Comparison of ENCODE assay signal across 9 cellular contexts in genomic region chr14:89349196-89350008, GRCh38.
A peak's percentile ranks its signal among the peaks of the same experiment; 100 is the strongest.
DNase-seq lines count a peak whose midpoint lies in the region; ATAC-seq, FAIRE-seq and TF ChIP-seq lines count a peak whose summit lies in the region.
"Had no signal": no experiment of that assay in that cellular context is flagged by ENCODE, and none has a peak within 500 bp of the region (broad histone marks: within the 10 kb centered on the region; RNA-seq: fewer than 3 reads in every experiment).

No MANE protein-coding gene starts in this region.

- H3K9ac ChIP-seq in GM12878 (ENCODE audit: control insufficient read depth, insufficient read depth, low read length): no peak overlapping the region

- H3K27ac ChIP-seq in GM12878 (ENCODE audit: control insufficient read depth, insufficient read depth): no peak overlapping the region

- ATAC-seq in GM12878: no peak

- no peak for TF ChIP-seq RAD21 in GM12878 (IDR thresholded peaks at IDR 0.05; ENCODE audit: insufficient read depth, low read depth, low read length)

- FAIRE-seq in GM12878 (lab: Jason Lieb, UNC): no peak
- FAIRE-seq: G401.6 had no signal

- CTCF ChIA-PET in GM12878 (lab: Yijun Ruan, JAX): interaction anchor here (1.2 to 1.5 kb wide), 2 partner anchors 10 to 13 kb away, joined by 3 to 4 read pairs; no protein-coding TSS in a partner anchor

- WGBS in GM12878 (ENCODE audit: insufficient coverage, insufficient replicate concordance, low lambda C conversion rate, missing lambda C conversion rate): 93% methylated on average over 8 of the region's 8 CpGs

- peaks cover 24% of the 10 kb centered on the region for H3K4me1 ChIP-seq in GM12878 (ENCODE audit: control insufficient read depth, insufficient read depth, low read length)

- no peak overlapping the region for H3K4me2 ChIP-seq in GM12878 (ENCODE audit: control insufficient read depth, insufficient read depth)

- intact Hi-C loops in GM12878 (cut with micrococcal nuclease; ENCODE audit: unreplicated experiment): no loop called here

- H3K9me3 ChIP-seq in GM12878 (replicated peaks; ENCODE audit: control insufficient read depth, insufficient read depth, low read length): no peaks in the 10 kb centered on the region; the same call in 2 of the 3 replicates

- peaks cover 26% of the 10 kb centered on the region for H3K79me2 ChIP-seq in GM12878 (ENCODE audit: control insufficient read depth, insufficient read depth, low read length)

- no peak; a peak in 1 of 4 replicates for TF ChIP-seq EP300 in GM12878 (IDR thresholded peaks at IDR 0.05; ENCODE audit: borderline replicate concordance in 1 of 2, control insufficient read depth in 1 of 2, low read depth in 2 of 2, low read length in 2 of 2)

- SMC1A ChIA-PET in GM12878 (lab: Charles Lee; ENCODE audit: uncharacterized antibody, unreplicated experiment): interaction anchor here (0.9 to 5.4 kb wide), 7 partner anchors 9 to 44 kb away, joined by 3 to 51 read pairs (median 5); no protein-coding TSS in a partner anchor

- RAD21 ChIA-PET in GM12878 (lab: Charles Lee; ENCODE audit: unreplicated experiment): interaction anchor here (3.6 kb wide), 1 partner anchor 45 kb away, joined by 25 read pairs; no protein-coding TSS in a partner anchor

- in situ Hi-C loops in GM12878 (cut with MboI): no loop called here

- no peak overlapping the region for H2AFZ ChIP-seq in GM12878 (ENCODE audit: control insufficient read depth, low read depth, low read length)

- DNase-seq in D341Med (ENCODE audit: low spot score) (peak; percentile 52), NCI-H1930 (lab: John Stamatoyannopoulos, UW) (peak; percentile 82 to 90), GM12878 (ENCODE audit: low read depth, low spot score) (no peak), midbrain (lab: John Stamatoyannopoulos, UW) (peak; percentile 41), T-helper 1 cell (no peak), UCSD-AML1 (lab: John Stamatoyannopoulos, UW; ENCODE audit: unreplicated experiment) (no peak)
- DNase-seq in activated naive CD4-positive, alpha-beta T cell treated with anti-CD3 and anti-CD28 coated beads, Interleukin-2, amount 50 U/mL, for 16 hours: no peak
- DNase-seq in activated CD8-positive, alpha-beta memory T cell treated with anti-CD3 and anti-CD28 coated beads for 24 hours: no peak

- no peak for TF ChIP-seq POLR2A in GM12878 (IDR thresholded peaks at IDR 0.05; ENCODE audit: low read depth, low read length)

- BruUV-seq in GM12878 (replicated peaks; lab: Mats Ljungman, UMichigan): TSS peak; percentile 21

- H3K4me3 ChIP-seq in GM12878: no peak overlapping the region

- no peaks in the 10 kb centered on the region for H4K20me1 ChIP-seq in GM12878 (ENCODE audit: control insufficient read depth, insufficient read depth)

- POLR2A ChIA-PET in GM12878 (lab: Charles Lee): interaction anchor here (0.6 kb wide), 1 partner anchor 10 kb away, joined by 3 read pairs; no protein-coding TSS in a partner anchor

- TF ChIP-seq CTCF in GM12878 (IDR thresholded peaks at IDR 0.05 in 2 of 3, conservative IDR thresholded peaks at IDR 0.05 in 1 of 3; ENCODE audit: control insufficient read depth in 2 of 3, extremely low read depth in 1 of 3, insufficient read depth in 1 of 3, low read depth in 3 of 3, low read length in 3 of 3): no peak

- H3K27me3 ChIP-seq in GM12878 (replicated peaks in 1 of 2; ENCODE audit: control insufficient read depth in 2 of 2, insufficient read depth in 2 of 2, low read length in 1 of 2): no peaks in the 10 kb centered on the region

- H3K36me3 ChIP-seq in GM12878 (ENCODE audit: control insufficient read depth in 2 of 2, insufficient read depth in 2 of 2, low read length in 1 of 2): peaks cover 3 to 23% of the 10 kb centered on the region in 2 experiments

TF ChIP-seq in GM12878, 131 proteins besides CTCF, POLR2A, EP300 and RAD21 (continues in another document):
- TF ChIP-seq FOXK2 (IDR thresholded peaks at IDR 0.05) (no peak), TBL1XR1 (IDR thresholded peaks at IDR 0.05; ENCODE audit: low read depth, low read length) (no peak), ATF2 (IDR thresholded peaks at IDR 0.05; ENCODE audit: low read length) (no peak), ZZZ3 (IDR thresholded peaks at IDR 0.05; ENCODE audit: control insufficient read depth, insufficient read length, low read depth) (no peak), ZNF384 (IDR thresholded peaks at IDR 0.05; ENCODE audit: borderline replicate concordance, low read depth, low read length) (no peak), PML (IDR thresholded peaks at IDR 0.05; ENCODE audit: low read length) (no peak), BCL11A (IDR thresholded peaks at IDR 0.05; ENCODE audit: low read depth, low read length) (no peak), ETV6 (conservative IDR thresholded peaks at IDR 0.05 in 1 of 2, IDR thresholded peaks at IDR 0.05 in 1 of 2; ENCODE audit: borderline replicate concordance in 1 of 2, low read depth in 1 of 2) (no peak), CBFB (IDR thresholded peaks at IDR 0.05; ENCODE audit: low read depth) (no peak), MYC (IDR thresholded peaks at IDR 0.05; ENCODE audit: insufficient read depth, insufficient read length, insufficient replicate concordance, low read length, severe bottlenecking) (no peak), SPI1 (IDR thresholded peaks at IDR 0.05; ENCODE audit: borderline replicate concordance, insufficient read depth, low read depth, low read length) (no peak), ZBTB4 (CRISPR knock-in tag; IDR thresholded peaks at IDR 0.05) (no peak), SIN3A (IDR thresholded peaks at IDR 0.05; ENCODE audit: low read depth, low read length) (no peak), ZNF592 (IDR thresholded peaks at IDR 0.05) (no peak)

Comparison
In these comparisons a context has a peak if more than half of its experiments do, and no peak if none do; other contexts are left out.
1. DNase-seq: peak in D341Med (single experiment), NCI-H1930 (2 of 2) and midbrain (single experiment); none in GM12878 (single experiment), activated naive CD4-positive, alpha-beta T cell treated with anti-CD3 and anti-CD28 coated beads, Interleukin-2, amount 50 U/mL, for 16 hours (single experiment), T-helper 1 cell (0 of 5), UCSD-AML1 (single experiment) and activated CD8-positive, alpha-beta memory T cell treated with anti-CD3 and anti-CD28 coated beads for 24 hours (single experiment).